In genomic region chr1:33828654-33829053, GRCh38 we compare ENCODE assay signal across 1 cellular context.
TF ChIP-seq lines count a peak whose summit lies in the region.

No MANE protein-coding gene starts in this region.

TF ChIP-seq in HepG2, 621 proteins besides CTCF, POLR2A, EP300 and RAD21 (continued from another document):
- no peak for TF ChIP-seq THAP9 (CRISPR knock-in tag; IDR thresholded peaks at IDR 0.05; ENCODE audit: borderline replicate concordance)
- peak; percentile 96 for TF ChIP-seq ATF7 (IDR thresholded peaks at IDR 0.05)
- TF ChIP-seq ATF7 (CRISPR knock-in tag; IDR thresholded peaks at IDR 0.05) = no peak
